13 cellular contexts compared by ENCODE assay signal in genomic region chr3:48962340-48962739, GRCh38.
"Had no signal": no experiment of that assay in that cellular context is flagged by ENCODE, and none has a peak within 500 bp of the region (broad histone marks: within the 10 kb centered on the region; RNA-seq: fewer than 3 reads in every experiment).

No MANE protein-coding gene starts in this region.

- H3K4me3 ChIP-seq: ascending aorta, heart left ventricle, mucosa of descending colon, SJSA1, stomach, thoracic aorta had no signal

- H3K4me3 Mint-ChIP-seq: activated naive CD8-positive, alpha-beta T cell treated with anti-CD3 and anti-CD28 coated beads, Interleukin-2, amount 10 ng/mL, durations not matched to agents 7 days and 5 days; nephron had no signal

- FAIRE-seq: frontal cortex, islet of Langerhans had no signal

- ATAC-seq: left lobe of liver, mucosa of descending colon, sciatic nerve had no signal

- H3K27ac ChIP-seq: ascending aorta, heart left ventricle, SJSA1, stomach, thoracic aorta had no signal

- H3K4me1 ChIP-seq: ascending aorta, SJSA1, stomach had no signal

- H3K9me3 Mint-ChIP-seq: activated naive CD8-positive, alpha-beta T cell treated with anti-CD3 and anti-CD28 coated beads, Interleukin-2, amount 10 ng/mL, durations not matched to agents 7 days and 5 days; nephron had no signal

- H3K27me3 Mint-ChIP-seq: activated naive CD8-positive, alpha-beta T cell treated with anti-CD3 and anti-CD28 coated beads, Interleukin-2, amount 10 ng/mL, durations not matched to agents 7 days and 5 days had no signal

- H3K27me3 ChIP-seq: ascending aorta, heart left ventricle, SJSA1, stomach had no signal

- H3K27ac Mint-ChIP-seq: activated naive CD8-positive, alpha-beta T cell treated with anti-CD3 and anti-CD28 coated beads, Interleukin-2, amount 10 ng/mL, durations not matched to agents 7 days and 5 days; nephron had no signal

- DNase-seq: activated naive CD8-positive, alpha-beta T cell treated with anti-CD3 and anti-CD28 coated beads, Interleukin-2, amount 10 ng/mL, durations not matched to agents 7 days and 5 days; heart left ventricle; mammary epithelial cell; mucosa of descending colon; stomach had no signal

- H3K9me3 ChIP-seq: ascending aorta, heart left ventricle, mucosa of descending colon, SJSA1, stomach, thoracic aorta had no signal
